27 cellular contexts compared by ENCODE assay signal in genomic region chr9:105117111-105117682, GRCh38.
DNase-seq lines count a peak whose midpoint lies in the region; ATAC-seq and TF ChIP-seq lines count a peak whose summit lies in the region.
"Had no signal": no experiment of that assay in that cellular context is flagged by ENCODE, and none has a peak within 500 bp of the region (broad histone marks: within the 10 kb centered on the region; RNA-seq: fewer than 3 reads in every experiment).

No MANE protein-coding gene starts in this region.

- H4K20me1 ChIP-seq in hepatocyte (ENCODE audit: insufficient read depth, poor library complexity, severe bottlenecking), result no peaks in the 10 kb centered on the region

- H3K4me1 ChIP-seq in hepatocyte (ENCODE audit: insufficient read depth), result peaks cover 7% of the 10 kb centered on the region
- peaks cover 24% of the 10 kb centered on the region for H3K4me1 ChIP-seq in psoas muscle
- no peaks in the 10 kb centered on the region for H3K4me1 ChIP-seq in vagina
- H3K4me1 ChIP-seq: colonic mucosa, SJCRH30 had no signal

- H3K9me3 ChIP-seq in hepatocyte (ENCODE audit: low read depth), result no peaks in the 10 kb centered on the region
- no peaks in the 10 kb centered on the region for H3K9me3 ChIP-seq in psoas muscle
- no peaks in the 10 kb centered on the region for H3K9me3 ChIP-seq in vagina
- H3K9me3 ChIP-seq: colonic mucosa, SJCRH30 had no signal

- H3K4me3 ChIP-seq in hepatocyte (no peak overlapping the region), psoas muscle (no peak overlapping the region), vagina (no peak overlapping the region)
- H3K4me3 ChIP-seq: colonic mucosa, SJCRH30 had no signal

- TF ChIP-seq CTCF in hepatocyte (IDR thresholded peaks at IDR 0.05; ENCODE audit: poor library complexity), result no peak
- TF ChIP-seq CTCF in psoas muscle (IDR thresholded peaks at IDR 0.05), result no peak
- no peak for TF ChIP-seq CTCF in vagina (IDR thresholded peaks at IDR 0.05)

- ATAC-seq in psoas muscle, result no peak
- ATAC-seq: HCT116; left ventricle myocardium superior; stimulated activated naive B cell treated with anti-CD40 and anti-IgM and Interleukin-4, amounts not matched to agents 10 μg/mL and 1 μg/mL and 100 μg/mL, for 72 hours; T-cell had no signal

- no peaks in the 10 kb centered on the region for H3K36me3 ChIP-seq in hepatocyte (replicated peaks; ENCODE audit: insufficient read depth, low read depth)
- no peaks in the 10 kb centered on the region for H3K36me3 ChIP-seq in psoas muscle (ENCODE audit: insufficient read depth in 1 of 2, low read depth in 1 of 2)
- no peaks in the 10 kb centered on the region for H3K36me3 ChIP-seq in vagina
- H3K36me3 ChIP-seq: colonic mucosa, SJCRH30 had no signal

- no peak overlapping the region for H3K4me3 Mint-ChIP-seq in T-helper 2 cell treated with Interferon-gamma antibody and Interleukin-4, amounts not matched to agents 5 μg/mL and 100 μg/mL, for 36 hours
- H3K4me3 Mint-ChIP-seq: activated B cell treated with CpG ODN at 0.5 μM for 24 hours; activated naive CD8-positive, alpha-beta T cell treated with anti-CD3 and anti-CD28 coated beads for 36 hours; activated T-cell treated with anti-CD3 and anti-CD28 coated beads, Interleukin-2, amount 50 U/mL, for 24 hours; CD4-positive, alpha-beta T cell; IgD-negative memory B cell; stimulated activated naive B cell treated with anti-CD40 and anti-IgM and Interleukin-4, amounts not matched to agents 10 μg/mL and 1 μg/mL and 100 μg/mL, for 72 hours; T-cell had no signal

- intact Hi-C loops in psoas muscle (cut with DNase I) (loop anchor here in 1 of 2 donors (5.0 kb wide), 1 partner anchor 125 kb away; no protein-coding TSS in a partner anchor), vagina (cut with DNase I) (no loop called here), posterior cingulate gyrus (cut with DNase I) (no loop called here)

- H3K4me1 Mint-ChIP-seq in T-helper 2 cell treated with Interferon-gamma antibody and Interleukin-4, amounts not matched to agents 5 μg/mL and 100 μg/mL, for 36 hours (ENCODE audit: low read depth), result peaks cover 16% of the 10 kb centered on the region

- H3K9me2 ChIP-seq in hepatocyte (replicated peaks; ENCODE audit: insufficient read depth), result no peaks in the 10 kb centered on the region

- no peak overlapping the region for H2AFZ ChIP-seq in hepatocyte

- H3K4me2 ChIP-seq in hepatocyte, result no peak overlapping the region

- no peaks in the 10 kb centered on the region for H3K79me2 ChIP-seq in hepatocyte

- DNase-seq in NCI-H1105 treated with DMSO at 0.1 percent for 48 hours (lab: John Stamatoyannopoulos, UW), result peak; percentile 31
- DNase-seq in NCI-H1105 (lab: John Stamatoyannopoulos, UW), result no peak
- peak; percentile 72 for DNase-seq in NCI-H446 treated with DMSO at 0.1 percent for 48 hours (lab: John Stamatoyannopoulos, UW)
- no peak for DNase-seq in hepatocyte (ENCODE audit: low spot score)
- no peak for DNase-seq in psoas muscle
- no peak for DNase-seq in T-helper 2 cell treated with Interferon-gamma antibody and Interleukin-4, amounts not matched to agents 5 μg/mL and 100 μg/mL, for 36 hours (ENCODE audit: low spot score)
- no peak for DNase-seq in vagina (ENCODE audit: extremely low spot score in 2 of 2)
- no peak for DNase-seq in posterior cingulate gyrus
- DNase-seq: activated B cell treated with CpG ODN at 0.5 μM for 24 hours; activated effector memory CD4-positive, alpha-beta T cell treated with anti-CD3 and anti-CD28 coated beads, Interleukin-2, amount 50 U/mL, for 16 hours; activated naive CD8-positive, alpha-beta T cell treated with anti-CD3 and anti-CD28 coated beads for 36 hours; activated T-cell treated with anti-CD3 and anti-CD28 coated beads, Interleukin-2, amount 50 U/mL, for 24 hours; CD4-positive, alpha-beta T cell; colonic mucosa; effector memory CD4-positive, alpha-beta T cell; glutamatergic neuron; left ventricle myocardium superior; NCI-H1930; NCI-H2227 treated with DMSO at 0.1 percent for 48 hours; NCI-H774; SJCRH30; stimulated activated naive B cell treated with anti-CD40 and anti-IgM and Interleukin-4, amounts not matched to agents 10 μg/mL and 1 μg/mL and 100 μg/mL, for 72 hours; T-cell; trophoblast cell had no signal

- no peaks in the 10 kb centered on the region for H3K27me3 ChIP-seq in hepatocyte
- no peaks in the 10 kb centered on the region for H3K27me3 ChIP-seq in psoas muscle (ENCODE audit: insufficient read depth in 3 of 3, low read length in 2 of 3)
- H3K27me3 ChIP-seq in vagina, result no peaks in the 10 kb centered on the region
- H3K27me3 ChIP-seq: colonic mucosa, SJCRH30 had no signal

- no peak overlapping the region for H3K27ac Mint-ChIP-seq in T-helper 2 cell treated with Interferon-gamma antibody and Interleukin-4, amounts not matched to agents 5 μg/mL and 100 μg/mL, for 36 hours
- H3K27ac Mint-ChIP-seq: activated B cell treated with CpG ODN at 0.5 μM for 24 hours; activated naive CD8-positive, alpha-beta T cell treated with anti-CD3 and anti-CD28 coated beads for 36 hours; activated T-cell treated with anti-CD3 and anti-CD28 coated beads, Interleukin-2, amount 50 U/mL, for 24 hours; CD4-positive, alpha-beta T cell; IgD-negative memory B cell; stimulated activated naive B cell treated with anti-CD40 and anti-IgM and Interleukin-4, amounts not matched to agents 10 μg/mL and 1 μg/mL and 100 μg/mL, for 72 hours; T-cell had no signal

- peaks cover 2% of the 10 kb centered on the region for H3K36me3 Mint-ChIP-seq in T-helper 2 cell treated with Interferon-gamma antibody and Interleukin-4, amounts not matched to agents 5 μg/mL and 100 μg/mL, for 36 hours (ENCODE audit: low read depth)
- H3K36me3 Mint-ChIP-seq: activated naive CD8-positive, alpha-beta T cell treated with anti-CD3 and anti-CD28 coated beads for 36 hours; IgD-negative memory B cell; stimulated activated naive B cell treated with anti-CD40 and anti-IgM and Interleukin-4, amounts not matched to agents 10 μg/mL and 1 μg/mL and 100 μg/mL, for 72 hours; T-cell had no signal

- no peaks in the 10 kb centered on the region for H3K9me3 Mint-ChIP-seq in T-helper 2 cell treated with Interferon-gamma antibody and Interleukin-4, amounts not matched to agents 5 μg/mL and 100 μg/mL, for 36 hours
- H3K9me3 Mint-ChIP-seq: activated B cell treated with CpG ODN at 0.5 μM for 24 hours; activated naive CD8-positive, alpha-beta T cell treated with anti-CD3 and anti-CD28 coated beads for 36 hours; activated T-cell treated with anti-CD3 and anti-CD28 coated beads, Interleukin-2, amount 50 U/mL, for 24 hours; CD4-positive, alpha-beta T cell; stimulated activated naive B cell treated with anti-CD40 and anti-IgM and Interleukin-4, amounts not matched to agents 10 μg/mL and 1 μg/mL and 100 μg/mL, for 72 hours; T-cell had no signal

- H3K27ac ChIP-seq in hepatocyte (peak overlapping the region; percentile 79), psoas muscle (peak overlapping the region; percentile 81), vagina (no peak overlapping the region)
- H3K27ac ChIP-seq: 22Rv1, colonic mucosa, SJCRH30 had no signal

- TF ChIP-seq POLR2A in vagina (IDR thresholded peaks at IDR 0.05), result no peak

- 82% methylated on average over 4 of the region's 4 CpGs for WGBS in hepatocyte (ENCODE audit: low lambda C conversion rate, missing lambda C conversion rate)
- 63 to 79% (median 68%) methylated on average over 4 of the region's 4 CpGs for WGBS in psoas muscle, 3 donors

- peaks cover 21% of the 10 kb centered on the region for H3K27me3 Mint-ChIP-seq in T-helper 2 cell treated with Interferon-gamma antibody and Interleukin-4, amounts not matched to agents 5 μg/mL and 100 μg/mL, for 36 hours (ENCODE audit: low read depth)
- H3K27me3 Mint-ChIP-seq: activated B cell treated with CpG ODN at 0.5 μM for 24 hours; activated T-cell treated with anti-CD3 and anti-CD28 coated beads, Interleukin-2, amount 50 U/mL, for 24 hours; CD4-positive, alpha-beta T cell; stimulated activated naive B cell treated with anti-CD40 and anti-IgM and Interleukin-4, amounts not matched to agents 10 μg/mL and 1 μg/mL and 100 μg/mL, for 72 hours; T-cell had no signal

Comparison
In these comparisons a context has a peak if more than half of its experiments do, and no peak if none do; other contexts are left out.
1. DNase-seq: peak in NCI-H1105 treated with DMSO at 0.1 percent for 48 hours (single experiment) and NCI-H446 treated with DMSO at 0.1 percent for 48 hours (single experiment); none in NCI-H1105 (single experiment), hepatocyte (single experiment), psoas muscle (0 of 2), T-helper 2 cell treated with Interferon-gamma antibody and Interleukin-4, amounts not matched to agents 5 μg/mL and 100 μg/mL, for 36 hours (single experiment), vagina (0 of 2) and posterior cingulate gyrus (0 of 10).